ENCODE assay signal across 8 cellular contexts in the genomic region with DNA sequence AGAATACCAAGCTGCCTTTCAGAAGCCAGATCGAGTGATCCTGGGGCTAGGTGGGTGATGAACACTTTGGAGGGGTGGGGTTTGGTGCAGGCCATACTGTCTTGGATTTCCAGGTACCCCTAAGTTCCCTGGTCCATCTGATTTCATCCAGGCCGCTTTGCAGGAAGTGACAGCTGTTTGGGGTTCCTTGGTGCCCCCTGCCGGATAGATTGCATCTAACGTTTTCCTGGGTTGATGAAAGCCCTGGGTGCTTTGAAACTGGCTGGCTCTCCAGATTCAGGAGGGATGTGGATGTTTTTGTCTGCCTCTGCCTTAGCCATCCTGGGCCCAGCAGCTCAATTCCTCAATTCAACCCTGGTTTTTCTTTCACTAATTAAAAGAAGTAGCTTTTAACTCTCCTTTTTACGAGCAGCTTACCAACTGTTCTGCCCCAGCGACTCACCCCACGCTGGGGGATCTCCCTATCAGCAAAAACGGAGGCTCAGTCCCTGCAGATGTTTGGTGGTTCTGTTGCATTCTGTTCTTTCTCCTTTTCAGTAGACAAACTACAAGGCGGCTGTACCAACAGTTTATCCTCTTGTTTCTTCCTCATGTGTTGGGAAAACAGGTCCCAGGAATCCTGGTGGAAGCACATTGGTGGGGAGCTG. TPM values are rescaled to one million over a fixed set of nuclear protein-coding genes. Genes with fewer than 3 reads are reported as not detected.
A peak's percentile ranks its signal among the peaks of the same experiment; 100 is the strongest.
DNase-seq lines count a peak whose midpoint lies in the region; FAIRE-seq and TF ChIP-seq lines count a peak whose summit lies in the region.

No MANE protein-coding gene starts in this region.

- H3K27ac ChIP-seq in HEK293 (ENCODE audit: extremely low read depth, low read depth, low read length) (no peak overlapping the region), small intestine (ENCODE audit: low read depth in 1 of 2, low read length in 1 of 2) (no peak overlapping the region)

- 33 to 41% (median 38%) methylated on average over 9 of the region's 9 CpGs for WGBS in small intestine, 3 donors

- H3K9me3 ChIP-seq in HEK293 (ENCODE audit: control insufficient read depth, insufficient read depth, low read depth, low read length) (no peaks in the 10 kb centered on the region), small intestine (ENCODE audit: control insufficient read depth, low read depth) (no peaks in the 10 kb centered on the region)

- no peaks in the 10 kb centered on the region for H3K4me1 ChIP-seq in HEK293 (ENCODE audit: control insufficient read depth, insufficient read depth, low read length)
- no peaks in the 10 kb centered on the region for H3K4me1 ChIP-seq in small intestine (ENCODE audit: control insufficient read depth in 2 of 2, insufficient read depth in 1 of 2, low read depth in 1 of 2, low read length in 1 of 2)

- DNase-seq in GM12865 (ENCODE audit: low read depth) (peak; percentile 70), NB4 (ENCODE audit: low read depth) (peak; percentile 76), T-helper 9 cell (peak; percentile 60), astrocyte of the cerebellum (ENCODE audit: low read depth) (peak; percentile 53), hippocampal formation (lab: John Stamatoyannopoulos, UW) (peak; percentile 54 to 76), small intestine (peak; percentile 69), HPDE6-E6E7 (ENCODE audit: extremely low spot score) (no peak)

- H3K4me3 ChIP-seq in GM12865 (ENCODE audit: low read depth, low read length) = no peak overlapping the region
- H3K4me3 ChIP-seq in HEK293 (ENCODE audit: low read depth, low read length) = no peak overlapping the region
- H3K4me3 ChIP-seq in NB4 (ENCODE audit: low read depth, low read length) = no peak overlapping the region
- H3K4me3 ChIP-seq in astrocyte of the cerebellum (ENCODE audit: low read depth, low read length) = no peak overlapping the region
- H3K4me3 ChIP-seq in small intestine (ENCODE audit: low read depth in 1 of 2, low read length in 2 of 2) = no peak overlapping the region

- in situ Hi-C loops in astrocyte of the cerebellum (cut with HindIII; ENCODE audit: low sequenced_read_pairs) = no loop called here

- POLR2A ChIA-PET in HEK293 (lab: Yijun Ruan, JAX) = no interaction called here

- TF ChIP-seq CTCF in GM12865 (IDR thresholded peaks at IDR 0.05; ENCODE audit: insufficient read depth, low read depth, low read length, missing control alignments) (peak; percentile 76), HEK293 (tag by site-specific recombination; IDR thresholded peaks at IDR 0.05) (peak; percentile 39), NB4 (IDR thresholded peaks at IDR 0.05; ENCODE audit: low read depth, low read length) (peak; percentile 86), astrocyte of the cerebellum (IDR thresholded peaks at IDR 0.05; ENCODE audit: low read depth, low read length, missing control alignments) (peak; percentile 76)

- peaks cover 0 to 2% of the 10 kb centered on the region in 2 donors for H3K27me3 ChIP-seq in small intestine (ENCODE audit: control insufficient read depth in 2 of 2, insufficient read depth in 2 of 2, low read length in 2 of 2)

- CTCF ChIA-PET in HEK293 (lab: Yijun Ruan, JAX) = interaction anchor here (0.5 to 4.9 kb wide), 21 partner anchors 8 to 78 kb away, joined by 3 to 74 read pairs (median 4); no protein-coding TSS in a partner anchor

- H3K36me3 ChIP-seq in HEK293 (ENCODE audit: control insufficient read depth in 2 of 2, insufficient read depth in 1 of 2, low read length in 2 of 2) (no peaks in the 10 kb centered on the region), small intestine (ENCODE audit: control insufficient read depth in 2 of 2, insufficient read depth in 2 of 2, low read length in 2 of 2) (no peaks in the 10 kb centered on the region)

- FAIRE-seq in small intestine (lab: Jason Lieb, UNC) = no peak

- TF ChIP-seq POLR2A in NB4 (IDR thresholded peaks at IDR 0.05; ENCODE audit: extremely low read depth, insufficient read length) = no peak

TF ChIP-seq in HEK293, 187 proteins besides CTCF, POLR2A, EP300 and RAD21:
- TF ChIP-seq ZNF621 (tag by site-specific recombination; IDR thresholded peaks at IDR 0.05) (no peak), ZNF654 (tag by site-specific recombination; IDR thresholded peaks at IDR 0.05; ENCODE audit: low read depth) (peak; percentile 39), ZNF37A (tag by site-specific recombination; IDR thresholded peaks at IDR 0.05) (no peak), ZNF596 (tag by site-specific recombination; IDR thresholded peaks at IDR 0.05) (no peak)

RNA-seq across cellular contexts. Expression of a gene that starts 37.1 kb away (rescaled TPM):
- polyA plus RNA-seq in small intestine = 1 to 10 TPM in 1 of 3 donors, under 1 TPM in 1, not detected in 1; 0.22 to 2.8 TPM
